ENCODE assay signal across 16 cellular contexts in the genomic region with DNA sequence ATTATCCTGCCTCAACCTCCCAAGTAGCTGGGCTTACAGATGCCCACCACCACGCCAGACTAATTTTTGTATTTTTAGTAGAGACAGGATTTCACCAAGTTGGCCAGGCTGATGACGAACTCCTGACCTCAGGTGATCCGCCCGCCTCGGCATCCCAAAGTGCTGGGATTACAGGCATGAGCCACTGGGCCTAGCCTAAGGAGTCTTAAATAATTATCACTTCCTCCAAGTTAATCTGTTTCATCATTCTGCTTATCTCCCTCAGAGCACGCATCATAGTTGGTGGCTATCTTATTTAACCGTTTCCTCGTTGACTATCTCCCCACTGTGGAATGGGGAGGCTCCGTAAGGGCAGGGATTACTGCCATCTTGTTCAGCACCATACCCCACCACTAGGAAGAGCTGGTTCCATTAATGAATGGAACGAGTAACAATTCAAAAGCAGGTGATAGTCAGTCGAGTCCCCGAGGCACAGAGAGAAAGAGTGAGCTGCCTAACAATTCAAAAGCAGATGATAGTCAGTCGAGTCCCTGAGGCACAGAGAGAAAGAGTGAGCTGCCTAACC. TPM values are rescaled to one million over a fixed set of nuclear protein-coding genes. Genes with fewer than 3 reads are reported as not detected.
DNase-seq lines count a peak whose midpoint lies in the region; ATAC-seq and TF ChIP-seq lines count a peak whose summit lies in the region.
"Had no signal": no experiment of that assay in that cellular context is flagged by ENCODE, and none has a peak within 500 bp of the region (broad histone marks: within the 10 kb centered on the region; RNA-seq: fewer than 3 reads in every experiment).

No MANE protein-coding gene starts in this region.

- H3K4me3 ChIP-seq in right cardiac atrium (ENCODE audit: low read length) = no peak overlapping the region
- no peak overlapping the region for H3K4me3 ChIP-seq in endodermal cell (ENCODE audit: low read length)
- no peak overlapping the region for H3K4me3 ChIP-seq in tibial nerve
- H3K4me3 ChIP-seq in esophagus squamous epithelium = no peak overlapping the region
- H3K4me3 ChIP-seq: GM23248 had no signal

- peak; percentile 57 for TF ChIP-seq CTCF in endodermal cell (conservative IDR thresholded peaks at IDR 0.05)
- TF ChIP-seq CTCF in tibial nerve (IDR thresholded peaks at IDR 0.05) = no peak
- no peak for TF ChIP-seq CTCF in esophagus squamous epithelium (IDR thresholded peaks at IDR 0.05)

- H3K27me3 Mint-ChIP-seq in endodermal cell (ENCODE audit: insufficient read depth) = peaks cover 4% of the 10 kb centered on the region

- H3K27me3 ChIP-seq in right cardiac atrium (ENCODE audit: control insufficient read depth, insufficient read depth) (no peaks in the 10 kb centered on the region), endodermal cell (ENCODE audit: control insufficient read depth, insufficient read depth, low read length, poor library complexity, severe bottlenecking) (no peaks in the 10 kb centered on the region), tibial nerve (no peaks in the 10 kb centered on the region), esophagus squamous epithelium (no peaks in the 10 kb centered on the region)

- 96% methylated on average over 13 of the region's 13 CpGs for WGBS in right cardiac atrium
- WGBS in endodermal cell (ENCODE audit: insufficient coverage in 1 of 2, insufficient read length in 1 of 2), 2 experiments = 79 to 86% methylated on average over 13 of the region's 13 CpGs
- 92% methylated on average over 13 of the region's 13 CpGs for WGBS in tibial nerve, 2 donors
- 84 to 90% methylated on average over 13 of the region's 13 CpGs for WGBS in esophagus squamous epithelium, 2 donors

- no peak overlapping the region for H3K9ac ChIP-seq in endodermal cell (ENCODE audit: extremely low read depth, low read length, poor library complexity, severe bottlenecking)
- H3K9ac ChIP-seq: GM23248 had no signal

- no peaks in the 10 kb centered on the region for H3K36me3 ChIP-seq in endodermal cell (ENCODE audit: control insufficient read depth, insufficient read depth, low read length)
- no peaks in the 10 kb centered on the region for H3K36me3 ChIP-seq in tibial nerve
- no peaks in the 10 kb centered on the region for H3K36me3 ChIP-seq in esophagus squamous epithelium

- peak; percentile 51 for DNase-seq in cardiac septum (ENCODE audit: low spot score)
- no peak for DNase-seq in right cardiac atrium
- peak; percentile 54 for DNase-seq in OCI-M1 (lab: John Stamatoyannopoulos, UW)
- no peak for DNase-seq in endodermal cell
- DNase-seq in tibial nerve (ENCODE audit: low spot score in 2 of 2) = no peak
- DNase-seq in esophagus squamous epithelium (lab: John Stamatoyannopoulos, UW) = no peak
- no peak for DNase-seq in activated CD8-positive, alpha-beta memory T cell treated with anti-CD3 and anti-CD28 coated beads, Interleukin-2, amount 50 U/mL, for 4 hours
- DNase-seq in activated effector memory CD4-positive, alpha-beta T cell treated with Interleukin-2 at 50 U/mL for 16 hours = no peak
- DNase-seq: CD4-positive, alpha-beta memory T cell; DND-41; GDM1; GM23248; HCEC 1CT; NCI-H146; NCI-H2081; NCI-H510A had no signal

- H3K36me3 Mint-ChIP-seq in endodermal cell (ENCODE audit: low read depth) = no peaks in the 10 kb centered on the region
- H3K36me3 Mint-ChIP-seq: CD4-positive, alpha-beta memory T cell had no signal

- H3K9me3 ChIP-seq in right cardiac atrium (ENCODE audit: control insufficient read depth, low read length) (no peaks in the 10 kb centered on the region), endodermal cell (ENCODE audit: control insufficient read depth, low read length) (no peaks in the 10 kb centered on the region), tibial nerve (no peaks in the 10 kb centered on the region), esophagus squamous epithelium (no peaks in the 10 kb centered on the region)

- peaks cover 29% of the 10 kb centered on the region for H3K4me1 Mint-ChIP-seq in endodermal cell

- no peak for TF ChIP-seq POLR2A in tibial nerve (IDR thresholded peaks at IDR 0.05)
- TF ChIP-seq POLR2A in esophagus squamous epithelium (IDR thresholded peaks at IDR 0.05) = no peak

- no peak overlapping the region for H3K4me3 Mint-ChIP-seq in endodermal cell
- H3K4me3 Mint-ChIP-seq: CD4-positive, alpha-beta memory T cell had no signal

- H3K9me3 Mint-ChIP-seq in endodermal cell = no peaks in the 10 kb centered on the region
- H3K9me3 Mint-ChIP-seq: CD4-positive, alpha-beta memory T cell had no signal

- no peak for ATAC-seq in right cardiac atrium

- no peak overlapping the region for H3K27ac ChIP-seq in right cardiac atrium (ENCODE audit: low read length)
- no peak overlapping the region for H3K27ac ChIP-seq in endodermal cell (ENCODE audit: low read depth, low read length)
- peak overlapping the region in 3 of 4 donors; percentile 23 to 70 (median 37) for H3K27ac ChIP-seq in tibial nerve
- peak overlapping the region in 2 of 4 donors; percentile 57 to 71 for H3K27ac ChIP-seq in esophagus squamous epithelium
- H3K27ac ChIP-seq: GM23248 had no signal

- H3K27ac Mint-ChIP-seq in endodermal cell = no peak overlapping the region
- H3K27ac Mint-ChIP-seq: CD4-positive, alpha-beta memory T cell had no signal

- intact Hi-C loops in cardiac septum (cut with DNase I) (no loop called here), right cardiac atrium (cut with DNase I) (no loop called here), esophagus squamous epithelium (cut with DNase I) (no loop called here)

- H3K4me1 ChIP-seq in right cardiac atrium (ENCODE audit: control insufficient read depth, insufficient read depth, low read length) (peaks cover 4% of the 10 kb centered on the region), endodermal cell (ENCODE audit: control insufficient read depth, insufficient read depth, low read length) (peaks cover 5% of the 10 kb centered on the region), tibial nerve (peaks cover 0 to 39% (median 2%) of the 10 kb centered on the region in 4 donors), esophagus squamous epithelium (peaks cover 0 to 14% (median 10%) of the 10 kb centered on the region in 3 donors)

- TF ChIP-seq EP300 in tibial nerve (IDR thresholded peaks at IDR 0.05) = no peak

RNA-seq across cellular contexts. Expression of a gene that starts 52.7 kb away (rescaled TPM):
- total RNA-seq in cardiac septum (231 TPM), right cardiac atrium (100 to 1,000 TPM; 303 to 361 (median 342) TPM), endodermal cell (100 to 1,000 TPM; 529 to 553 TPM), tibial nerve (over 10,000 TPM in 1 of 4 donors, 1,000 to 10,000 TPM in 3; 5,859 to 11,803 (median 7,908) TPM), esophagus squamous epithelium (1,000 to 10,000 TPM in 3 of 4 donors, 100 to 1,000 TPM in 1; 597 to 1,638 (median 1,035) TPM)
- 199 TPM for polyA plus RNA-seq in right cardiac atrium
- 291 TPM for polyA plus RNA-seq in endodermal cell (2013, experiment 1 of 2)
- 248 TPM for polyA plus RNA-seq in endodermal cell (2013, experiment 2 of 2)

Comparison
In these comparisons a context has a peak if more than half of its experiments do, and no peak if none do; other contexts are left out.
1. DNase-seq: peak in cardiac septum (single experiment) and OCI-M1 (single experiment); none in right cardiac atrium (0 of 3), endodermal cell (single experiment), tibial nerve (0 of 2), esophagus squamous epithelium (single experiment), activated CD8-positive, alpha-beta memory T cell treated with anti-CD3 and anti-CD28 coated beads, Interleukin-2, amount 50 U/mL, for 4 hours (single experiment) and activated effector memory CD4-positive, alpha-beta T cell treated with Interleukin-2 at 50 U/mL for 16 hours (single experiment).
2. H3K27ac ChIP-seq: peak in tibial nerve (3 of 4); none in right cardiac atrium (single experiment) and endodermal cell (single experiment).